ENCODE assay signal across 17 cellular contexts in the genomic region with DNA sequence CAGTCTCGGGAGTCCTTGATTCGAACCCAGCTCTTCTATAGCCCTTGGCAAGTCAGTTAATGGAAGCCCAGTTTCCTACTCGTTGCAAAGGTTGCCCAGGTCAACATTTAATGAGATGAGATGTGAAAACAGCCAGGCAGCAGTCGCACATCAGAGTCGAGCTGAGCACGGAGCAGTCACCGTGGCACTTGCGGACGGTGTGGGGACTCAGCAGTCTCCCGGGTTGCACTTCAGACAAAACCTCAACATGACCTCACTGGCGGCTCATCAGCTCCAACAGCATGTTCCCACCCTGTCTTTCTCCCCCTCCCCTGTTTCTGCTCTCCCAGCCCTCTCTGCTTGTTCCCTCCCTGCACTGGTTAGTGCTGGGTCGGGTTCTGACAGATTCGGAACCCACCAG. TPM values are rescaled to one million over a fixed set of nuclear protein-coding genes. Genes with fewer than 3 reads are reported as not detected.
DNase-seq lines count a peak whose midpoint lies in the region; ATAC-seq, FAIRE-seq and TF ChIP-seq lines count a peak whose summit lies in the region.
"Had no signal": no experiment of that assay in that cellular context is flagged by ENCODE, and none has a peak within 500 bp of the region (broad histone marks: within the 10 kb centered on the region; RNA-seq: fewer than 3 reads in every experiment).

No MANE protein-coding gene starts in this region.

- intact Hi-C loops in transverse colon (cut with DNase I; ENCODE audit: low total_unique reads), result no loop called here

- H3K4me3 ChIP-seq in mucosa of rectum (ENCODE audit: low read length in 2 of 2), result peak overlapping the region in 1 of 2 donors; percentile 7
- no peak overlapping the region for H3K4me3 ChIP-seq in transverse colon
- H3K4me3 ChIP-seq: BLaER1, PC-9 had no signal

- ATAC-seq in GM18517 (IDR thresholded peaks at IDR 0.05; ENCODE audit: unreplicated experiment), result no peak

- TF ChIP-seq POLR2A in GM12892 (IDR thresholded peaks at IDR 0.05; ENCODE audit: low read depth, low read length) (peak; percentile 51; the same call in 1 of the 2 replicates), transverse colon (IDR thresholded peaks at IDR 0.05) (no peak)

- no peak for TF ChIP-seq EP300 in transverse colon (IDR thresholded peaks at IDR 0.05; ENCODE audit: low read depth)

- H3K36me3 ChIP-seq in mucosa of rectum (ENCODE audit: control insufficient read depth in 2 of 2, insufficient read depth in 2 of 2, low read length in 2 of 2) (no peaks in the 10 kb centered on the region), transverse colon (no peaks in the 10 kb centered on the region)
- H3K36me3 ChIP-seq: BLaER1 had no signal

- WGBS in transverse colon (ENCODE audit: low coverage in 1 of 2), 2 donors, result 81% methylated on average over 13 of the region's 13 CpGs; no CpG with 5 or more reads in 1 of the 2 donors

- H3K27ac ChIP-seq in mucosa of rectum (ENCODE audit: low read depth in 2 of 2, low read length in 2 of 2) (peak overlapping the region; percentile 2 to 66), transverse colon (peak overlapping the region in 2 of 4 donors; percentile 39 to 72)
- H3K27ac ChIP-seq: 22Rv1, BLaER1, PC-9 had no signal

- peaks cover 29% of the 10 kb centered on the region for H3K4me1 Mint-ChIP-seq in T-helper 1 cell treated with Interleukin-12 subunit alpha and Interleukin-12 subunit beta and Interleukin-4 antibody, amounts not matched to agents 30 μg/mL and 1 μg/mL, for 36 hours (ENCODE audit: low read depth)
- peaks cover 48 to 63% (median 59%) of the 10 kb centered on the region in 3 donors for H3K4me1 Mint-ChIP-seq in IgD-negative memory B cell

- H3K9me3 ChIP-seq in mucosa of rectum (ENCODE audit: control insufficient read depth in 2 of 2, low read length in 2 of 2) (no peaks in the 10 kb centered on the region), transverse colon (no peaks in the 10 kb centered on the region)
- H3K9me3 ChIP-seq: BLaER1 had no signal

- H3K9me3 Mint-ChIP-seq in T-helper 1 cell treated with Interleukin-12 subunit alpha and Interleukin-12 subunit beta and Interleukin-4 antibody, amounts not matched to agents 30 μg/mL and 1 μg/mL, for 36 hours, result no peaks in the 10 kb centered on the region
- no peaks in the 10 kb centered on the region for H3K9me3 Mint-ChIP-seq in IgD-negative memory B cell

- H3K4me1 ChIP-seq in mucosa of rectum (ENCODE audit: control insufficient read depth in 2 of 2, insufficient read depth in 2 of 2, low read length in 2 of 2) (no peaks in the 10 kb centered on the region), transverse colon (no peaks in the 10 kb centered on the region)

- peak overlapping the region; percentile 4 for H3K27ac Mint-ChIP-seq in T-helper 1 cell treated with Interleukin-12 subunit alpha and Interleukin-12 subunit beta and Interleukin-4 antibody, amounts not matched to agents 30 μg/mL and 1 μg/mL, for 36 hours
- H3K27ac Mint-ChIP-seq in IgD-negative memory B cell, result peak overlapping the region; percentile 44 to 96 (median 94)

- H3K4me3 Mint-ChIP-seq in T-helper 1 cell treated with Interleukin-12 subunit alpha and Interleukin-12 subunit beta and Interleukin-4 antibody, amounts not matched to agents 30 μg/mL and 1 μg/mL, for 36 hours, result no peak overlapping the region
- H3K4me3 Mint-ChIP-seq in IgD-negative memory B cell, result peak overlapping the region; percentile 7 to 90 (median 79)

- no peaks in the 10 kb centered on the region for H3K36me3 Mint-ChIP-seq in T-helper 1 cell treated with Interleukin-12 subunit alpha and Interleukin-12 subunit beta and Interleukin-4 antibody, amounts not matched to agents 30 μg/mL and 1 μg/mL, for 36 hours (ENCODE audit: low read depth)
- H3K36me3 Mint-ChIP-seq in IgD-negative memory B cell, result peaks cover 2% of the 10 kb centered on the region

- peaks cover 16% of the 10 kb centered on the region for H3K27me3 Mint-ChIP-seq in T-helper 1 cell treated with Interleukin-12 subunit alpha and Interleukin-12 subunit beta and Interleukin-4 antibody, amounts not matched to agents 30 μg/mL and 1 μg/mL, for 36 hours (ENCODE audit: low read depth)
- peaks cover 5% of the 10 kb centered on the region for H3K27me3 Mint-ChIP-seq in IgD-negative memory B cell

- no peak for DNase-seq in T-helper 1 cell
- no peak for DNase-seq in GM12892 (ENCODE audit: insufficient read length)
- no peak for DNase-seq in NCI-H524 treated with DMSO at 0.1 percent for 48 hours (lab: John Stamatoyannopoulos, UW)
- no peak for DNase-seq in transverse colon
- DNase-seq: EL; H7; NCI-H1048; NCI-H226; NCI-H526 treated with DMSO at 0.1 percent for 48 hours; NK-92 treated with Interleukin-12 subunit alpha and Interleukin-12 subunit beta, amount 100 ng/mL, for 24 hours; PC-9 had no signal

- no peak for TF ChIP-seq CTCF in transverse colon (IDR thresholded peaks at IDR 0.05)

- H3K27me3 ChIP-seq in mucosa of rectum (ENCODE audit: control insufficient read depth in 2 of 2, insufficient read depth in 2 of 2, low read length in 2 of 2), result no peaks in the 10 kb centered on the region
- no peaks in the 10 kb centered on the region for H3K27me3 ChIP-seq in transverse colon
- H3K27me3 ChIP-seq: BLaER1 had no signal

- no peak overlapping the region for H3K9ac ChIP-seq in mucosa of rectum (ENCODE audit: low read depth in 1 of 2, low read length in 2 of 2)
- H3K9ac ChIP-seq: BLaER1 had no signal

- FAIRE-seq in GM12892 (lab: Jason Lieb, UNC), result peak; percentile 62

- in situ Hi-C loops in transverse colon (cut with MboI; ENCODE audit: low pct_ligation_motif_present in 1 of 4, low pct_unique_long_range_greater_than_20kb in 1 of 4, low sequenced_read_pairs in 3 of 4), result no loop called here

RNA-seq across cellular contexts. Expression of gene UBE2QL1, which starts 35.8 kb away (rescaled TPM):
- polyA plus RNA-seq in GM12892 (2012; ENCODE audit: missing spikeins), result 0.15 TPM
- polyA plus RNA-seq in IgD-negative memory B cell, result not detected
- total RNA-seq in transverse colon, result under 1 TPM in 3 of 4 donors, not detected in 1; 0.37 to 0.96 (median 0.64) TPM
- total RNA-seq: PC-9 had no signal
